Comparison of ENCODE assay signal across 12 cellular contexts in the genomic region with DNA sequence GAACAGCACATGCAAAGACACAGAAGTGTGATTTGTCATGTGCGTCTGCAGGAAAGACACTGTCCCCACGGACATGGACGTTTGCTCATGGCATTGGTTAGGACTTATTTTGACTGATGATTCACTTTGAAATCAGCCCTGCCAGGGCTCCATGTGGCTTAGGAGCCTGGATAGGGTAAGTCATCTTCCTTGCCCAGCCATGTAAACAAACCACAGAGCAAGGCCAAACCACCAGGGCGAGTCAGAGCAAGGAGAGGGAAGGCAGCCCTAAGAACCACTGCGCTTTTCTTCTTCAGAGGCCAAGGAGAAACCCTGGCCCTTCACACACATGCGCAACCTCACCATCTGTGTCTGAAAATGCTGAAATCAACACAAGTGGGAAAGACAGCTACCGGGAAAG.
DNase-seq lines count a peak whose midpoint lies in the region; TF ChIP-seq lines count a peak whose summit lies in the region.
"Had no signal": no experiment of that assay in that cellular context is flagged by ENCODE, and none has a peak within 500 bp of the region (broad histone marks: within the 10 kb centered on the region; RNA-seq: fewer than 3 reads in every experiment).

No MANE protein-coding gene starts in this region.

- no peaks in the 10 kb centered on the region for H3K36me3 Mint-ChIP-seq in nephron progenitor cell (ENCODE audit: low read depth)

- no peak overlapping the region for H3K4me3 Mint-ChIP-seq in nephron progenitor cell
- H3K4me3 Mint-ChIP-seq: activated T-cell treated with anti-CD3 and anti-CD28 coated beads, Interleukin-2, amount 50 U/mL, for 24 hours; dendritic cell treated with granulocyte-macrophage colony-stimulating factor and Interleukin-4, amounts not matched to agents 40 ng/mL and 50 ng/mL, for 4 days had no signal

- in situ Hi-C loops in GM13977 (cut with MboI; ENCODE audit: low pct_unique_long_range_greater_than_20kb, low sequenced_read_pairs, unreplicated experiment), result no loop called here

- peak; percentile 97 for DNase-seq in EH (ENCODE audit: low read depth)
- DNase-seq in NCI-H226, result peak; percentile 83
- DNase-seq in cardiac fibroblast (ENCODE audit: low read depth in 2 of 2), result peak; percentile 79 to 96
- DNase-seq in nephron progenitor cell, result no peak
- DNase-seq in NCI-H128 (lab: John Stamatoyannopoulos, UW; ENCODE audit: unreplicated experiment), result no peak
- DNase-seq in NCI-H2227 treated with DMSO at 0.1 percent for 48 hours (lab: John Stamatoyannopoulos, UW), result no peak
- no peak for DNase-seq in GM13977 (ENCODE audit: low spot score)
- DNase-seq in NCI-H748 (lab: John Stamatoyannopoulos, UW; ENCODE audit: unreplicated experiment), result no peak
- DNase-seq: activated T-cell treated with anti-CD3 and anti-CD28 coated beads, Interleukin-2, amount 50 U/mL, for 24 hours; left cardiac atrium; NCI-H510A treated with DMSO at 0.1 percent for 48 hours had no signal

- H3K9me3 Mint-ChIP-seq in nephron progenitor cell, result peaks cover 5% of the 10 kb centered on the region
- H3K9me3 Mint-ChIP-seq: activated T-cell treated with anti-CD3 and anti-CD28 coated beads, Interleukin-2, amount 50 U/mL, for 24 hours; dendritic cell treated with granulocyte-macrophage colony-stimulating factor and Interleukin-4, amounts not matched to agents 40 ng/mL and 50 ng/mL, for 4 days had no signal

- peak; percentile 5 for TF ChIP-seq CTCF in cardiac fibroblast (IDR thresholded peaks at IDR 0.05; ENCODE audit: low read depth, low read length)
- TF ChIP-seq CTCF in nephron progenitor cell (IDR thresholded peaks at IDR 0.05), result no peak
- no peak for TF ChIP-seq CTCF in GM13977 (IDR thresholded peaks at IDR 0.05; ENCODE audit: extremely low read depth, insufficient read depth, missing control alignments)

- H3K27ac Mint-ChIP-seq in nephron progenitor cell, result peak overlapping the region; percentile 73
- H3K27ac Mint-ChIP-seq: activated T-cell treated with anti-CD3 and anti-CD28 coated beads, Interleukin-2, amount 50 U/mL, for 24 hours; dendritic cell treated with granulocyte-macrophage colony-stimulating factor and Interleukin-4, amounts not matched to agents 40 ng/mL and 50 ng/mL, for 4 days had no signal

- H3K4me3 ChIP-seq in cardiac fibroblast (replicated peaks in 1 of 2; ENCODE audit: low read depth in 2 of 2, low read length in 2 of 2), result no peak overlapping the region

- H3K4me1 Mint-ChIP-seq in nephron progenitor cell, result no peaks in the 10 kb centered on the region

- peaks cover 18% of the 10 kb centered on the region for H3K27me3 Mint-ChIP-seq in nephron progenitor cell (ENCODE audit: low read depth, poor library complexity)
- H3K27me3 Mint-ChIP-seq: dendritic cell treated with granulocyte-macrophage colony-stimulating factor and Interleukin-4, amounts not matched to agents 40 ng/mL and 50 ng/mL, for 4 days had no signal

Comparison
In these comparisons a context has a peak if more than half of its experiments do, and no peak if none do; other contexts are left out.
1. DNase-seq: peak in EH (single experiment), NCI-H226 (single experiment) and cardiac fibroblast (2 of 2); none in nephron progenitor cell (single experiment), NCI-H128 (single experiment), NCI-H2227 treated with DMSO at 0.1 percent for 48 hours (single experiment), GM13977 (single experiment) and NCI-H748 (single experiment).